Comparison of ENCODE assay signal across 15 cellular contexts in the genomic region with DNA sequence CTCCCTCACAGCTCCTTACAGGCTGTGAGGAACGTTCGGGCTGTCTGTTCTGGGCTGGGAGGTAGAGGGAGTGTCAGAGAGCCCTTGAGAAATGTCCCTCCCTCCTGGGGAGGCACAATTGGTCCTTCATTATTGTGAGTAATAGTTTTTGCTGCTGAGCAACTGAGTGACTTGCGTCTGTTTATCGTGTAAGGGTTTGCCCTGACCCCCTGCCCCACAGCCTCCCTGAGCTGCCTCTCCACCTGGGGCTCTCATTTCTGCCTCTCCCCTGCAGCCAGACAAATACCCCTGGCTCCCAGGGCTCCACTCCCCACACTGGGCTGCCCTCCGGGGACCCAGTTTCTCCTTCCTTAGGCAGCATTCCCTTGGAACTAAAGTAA.
A peak's percentile ranks its signal among the peaks of the same experiment; 100 is the strongest.
DNase-seq lines count a peak whose midpoint lies in the region; TF ChIP-seq lines count a peak whose summit lies in the region.
"Had no signal": no experiment of that assay in that cellular context is flagged by ENCODE, and none has a peak within 500 bp of the region (broad histone marks: within the 10 kb centered on the region; RNA-seq: fewer than 3 reads in every experiment).

No MANE protein-coding gene starts in this region.

- TF ChIP-seq CTCF in osteoblast (IDR thresholded peaks at IDR 0.05; ENCODE audit: extremely low read depth, low read depth, low read length) = no peak

- H3K79me2 ChIP-seq in osteoblast (ENCODE audit: insufficient read depth, low read length) = no peaks in the 10 kb centered on the region

- no peak overlapping the region for H3K27ac ChIP-seq in osteoblast (ENCODE audit: low read depth, low read length)
- H3K27ac ChIP-seq: dorsolateral prefrontal cortex, gastrocnemius medialis, uterus had no signal

- DNase-seq in DMS53 treated with DMSO at 0.1 percent for 48 hours (lab: John Stamatoyannopoulos, UW; ENCODE audit: unreplicated experiment) = peak; percentile 62
- peak; percentile 42 for DNase-seq in NCI-H1417 treated with DMSO at 0.1 percent for 48 hours (lab: John Stamatoyannopoulos, UW)
- peak; percentile 3 for DNase-seq in amniotic epithelial cell (ENCODE audit: low read depth)
- no peak for DNase-seq in osteoblast (ENCODE audit: insufficient read length, low spot score, missing footprints)
- DNase-seq in ecto neural progenitor cell (ENCODE audit: low spot score) = no peak
- no peak for DNase-seq in SIG-M5 (lab: John Stamatoyannopoulos, UW)
- DNase-seq in stimulated activated CD4-positive, alpha-beta T cell treated with anti-CD3 and anti-CD28 coated beads, Interleukin-1b, Interleukin-23, amount 100 ng/mL, for 48 hours = no peak
- no peak for DNase-seq in AG08395 (ENCODE audit: low spot score)
- DNase-seq: activated CD4-positive, alpha-beta T cell treated with anti-CD3 and anti-CD28 coated beads, Interleukin-2, amount 10 ng/mL, durations not matched to agents 7 days and 5 days; activated naive CD8-positive, alpha-beta T cell treated with anti-CD3 and anti-CD28 coated beads, Interleukin-2, amount 10 ng/mL, durations not matched to agents 7 days and 5 days; DMS 273 treated with DMSO at 0.1 percent for 48 hours; gastrocnemius medialis; mammary epithelial cell; uterus had no signal

- peaks cover 2% of the 10 kb centered on the region for H3K9me3 ChIP-seq in osteoblast (ENCODE audit: low read depth, low read length)
- H3K9me3 ChIP-seq: gastrocnemius medialis, uterus had no signal

- H3K27me3 ChIP-seq in osteoblast (ENCODE audit: insufficient read depth, low read length) = peaks cover 44% of the 10 kb centered on the region
- H3K27me3 ChIP-seq: uterus had no signal

- H3K4me1 ChIP-seq in osteoblast (ENCODE audit: insufficient read depth, low read length) = no peaks in the 10 kb centered on the region
- H3K4me1 ChIP-seq: gastrocnemius medialis, uterus had no signal

- H3K4me2 ChIP-seq in osteoblast (ENCODE audit: insufficient read depth, low read length) = peak overlapping the region; percentile 10

- peak overlapping the region; percentile 10 for H3K4me3 ChIP-seq in osteoblast (ENCODE audit: insufficient read depth, low read length)
- H3K4me3 ChIP-seq: dorsolateral prefrontal cortex, gastrocnemius medialis, uterus had no signal

- H3K36me3 ChIP-seq in osteoblast (ENCODE audit: insufficient read depth, low read length) = no peaks in the 10 kb centered on the region
- H3K36me3 ChIP-seq: gastrocnemius medialis, uterus had no signal

- no peak overlapping the region for H2AFZ ChIP-seq in osteoblast (ENCODE audit: low read length)

- H4K20me1 ChIP-seq in osteoblast (ENCODE audit: insufficient read depth, low read length) = no peaks in the 10 kb centered on the region

Comparison
In these comparisons a context has a peak if more than half of its experiments do, and no peak if none do; other contexts are left out.
1. DNase-seq: peak in DMS53 treated with DMSO at 0.1 percent for 48 hours (single experiment), NCI-H1417 treated with DMSO at 0.1 percent for 48 hours (single experiment) and amniotic epithelial cell (single experiment); none in osteoblast (single experiment), ecto neural progenitor cell (single experiment), SIG-M5 (single experiment), stimulated activated CD4-positive, alpha-beta T cell treated with anti-CD3 and anti-CD28 coated beads, Interleukin-1b, Interleukin-23, amount 100 ng/mL, for 48 hours (single experiment) and AG08395 (single experiment).